Comparison of ENCODE assay signal across 8 cellular contexts in the genomic region with DNA sequence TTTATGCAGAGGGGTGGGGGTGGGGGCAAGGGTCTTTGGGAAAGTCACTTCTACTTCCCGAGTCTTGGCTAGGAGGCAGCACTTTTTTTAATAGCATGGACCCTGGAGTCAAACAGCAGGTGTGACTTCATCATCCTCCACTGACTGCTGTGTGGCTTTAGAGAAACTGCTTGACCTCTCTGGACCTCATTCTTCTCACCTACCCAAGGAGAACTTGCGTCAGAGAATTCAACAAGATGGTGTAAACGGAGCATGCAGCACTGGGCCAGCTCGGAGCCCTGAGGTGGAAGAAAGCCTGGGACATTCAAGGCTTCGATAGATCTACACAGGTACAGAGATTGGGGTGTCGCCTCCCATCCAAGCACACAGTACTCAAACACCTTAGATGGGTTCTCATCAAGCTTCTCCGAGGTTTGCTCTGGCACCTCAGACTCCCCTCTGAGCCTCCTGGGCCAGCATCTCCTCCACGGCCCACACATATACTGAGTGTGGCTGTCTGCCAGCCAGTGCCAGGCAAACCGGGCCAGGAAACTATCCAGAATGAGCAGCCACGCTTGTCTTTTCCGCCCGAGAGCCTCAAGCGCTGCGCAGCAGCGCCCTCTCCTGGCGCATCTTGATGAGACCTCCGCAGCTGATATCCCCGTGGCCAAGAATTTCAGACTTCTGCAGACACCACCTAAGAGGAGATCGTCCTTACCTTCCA. TPM values are rescaled to one million over a fixed set of nuclear protein-coding genes. Genes with fewer than 3 reads are reported as not detected.
A peak's percentile ranks its signal among the peaks of the same experiment; 100 is the strongest.
DNase-seq lines count a peak whose midpoint lies in the region; ATAC-seq, FAIRE-seq and TF ChIP-seq lines count a peak whose summit lies in the region.

No MANE protein-coding gene starts in this region.

- no peaks in the 10 kb centered on the region for H3K9me3 Mint-ChIP-seq in activated T-cell treated with anti-CD3 and anti-CD28 coated beads, Interleukin-2, amount 50 U/mL, for 72 hours
- peaks cover 10% of the 10 kb centered on the region for H3K9me3 Mint-ChIP-seq in glutamatergic neuron (ENCODE audit: unreplicated experiment)

- no peak overlapping the region for H3K4me3 Mint-ChIP-seq in activated T-cell treated with anti-CD3 and anti-CD28 coated beads, Interleukin-2, amount 50 U/mL, for 72 hours
- H3K4me3 Mint-ChIP-seq in glutamatergic neuron (ENCODE audit: unreplicated experiment) = no peak overlapping the region

- no peaks in the 10 kb centered on the region for H3K9me3 ChIP-seq in prostate gland

- FAIRE-seq in H54 (lab: Jason Lieb, UNC) = no peak

- peaks cover 3% of the 10 kb centered on the region for H3K27me3 ChIP-seq in prostate gland (replicated peaks; ENCODE audit: insufficient read depth)

- peak in 1 of 2 donors; percentile 44 for ATAC-seq in activated T-cell treated with anti-CD3 and anti-CD28 coated beads, Interleukin-2, amount 50 U/mL, for 72 hours (replicated peaks in 1 of 2)
- no peak for ATAC-seq in GM21825 (IDR thresholded peaks at IDR 0.05; ENCODE audit: unreplicated experiment)
- no peak for ATAC-seq in HG03565 (IDR thresholded peaks at IDR 0.05; ENCODE audit: unreplicated experiment)

- H3K27ac ChIP-seq in prostate gland = no peak overlapping the region

- H3K4me1 Mint-ChIP-seq in activated T-cell treated with anti-CD3 and anti-CD28 coated beads, Interleukin-2, amount 50 U/mL, for 72 hours (ENCODE audit: low read depth) = peaks cover 4% of the 10 kb centered on the region
- no peaks in the 10 kb centered on the region for H3K4me1 Mint-ChIP-seq in glutamatergic neuron (ENCODE audit: low read depth, unreplicated experiment)

- no peaks in the 10 kb centered on the region for H3K4me1 ChIP-seq in prostate gland (replicated peaks)

- 29% methylated on average over 19 of the region's 19 CpGs for WGBS in prostate gland

- no peaks in the 10 kb centered on the region for H3K36me3 Mint-ChIP-seq in activated T-cell treated with anti-CD3 and anti-CD28 coated beads, Interleukin-2, amount 50 U/mL, for 72 hours (ENCODE audit: insufficient read depth in 2 of 2)
- no peaks in the 10 kb centered on the region for H3K36me3 Mint-ChIP-seq in glutamatergic neuron (ENCODE audit: unreplicated experiment)

- DNase-seq in D341Med (ENCODE audit: low spot score) (peak; percentile 85), H54 (ENCODE audit: insufficient read length, low spot score) (peak; percentile 86), NCI-H446 (lab: John Stamatoyannopoulos, UW) (peak; percentile 32 to 66), glutamatergic neuron (peak; percentile 82), prostate gland (ENCODE audit: low spot score) (peak; percentile 71)
- peak; percentile 35 to 64 for DNase-seq in activated T-cell treated with anti-CD3 and anti-CD28 coated beads, Interleukin-2, amount 50 U/mL, for 72 hours

- intact Hi-C loops in prostate gland (cut with DNase I) = loop anchor here (1.0 kb wide), 1 partner anchor 270 kb away; no protein-coding TSS in a partner anchor

- H3K27ac Mint-ChIP-seq in activated T-cell treated with anti-CD3 and anti-CD28 coated beads, Interleukin-2, amount 50 U/mL, for 72 hours = no peak overlapping the region
- no peak overlapping the region for H3K27ac Mint-ChIP-seq in glutamatergic neuron (ENCODE audit: unreplicated experiment)

- TF ChIP-seq CTCF in glutamatergic neuron (IDR thresholded peaks at IDR 0.05; ENCODE audit: partially characterized antibody, unreplicated experiment) (peak; percentile 91), prostate gland (IDR thresholded peaks at IDR 0.05) (peak; percentile 42 to 77 (median 74))

- no peak for TF ChIP-seq POLR2A in H54 (IDR thresholded peaks at IDR 0.05; ENCODE audit: low read depth, low read length)
- TF ChIP-seq POLR2A in prostate gland (IDR thresholded peaks at IDR 0.05) = no peak

- H3K36me3 ChIP-seq in prostate gland = no peaks in the 10 kb centered on the region

- peaks cover 44% of the 10 kb centered on the region for H3K27me3 Mint-ChIP-seq in activated T-cell treated with anti-CD3 and anti-CD28 coated beads, Interleukin-2, amount 50 U/mL, for 72 hours (ENCODE audit: low read depth)
- peaks cover 21% of the 10 kb centered on the region for H3K27me3 Mint-ChIP-seq in glutamatergic neuron (ENCODE audit: unreplicated experiment)

- H3K4me3 ChIP-seq in prostate gland = no peak overlapping the region

RNA-seq across cellular contexts. Expression of a gene that starts 4.6 kb away (rescaled TPM):
- not detected for total RNA-seq in activated T-cell treated with anti-CD3 and anti-CD28 coated beads, Interleukin-2, amount 50 U/mL, for 72 hours
- 1.7 TPM for total RNA-seq in glutamatergic neuron (ENCODE audit: unreplicated experiment)
- under 1 TPM; 0.77 to 0.85 TPM for total RNA-seq in prostate gland
